In genomic region chr1:230012093-230012393, GRCh38 we compare ENCODE assay signal across 1 cellular context.
TF ChIP-seq lines count a peak whose summit lies in the region.

No MANE protein-coding gene starts in this region.

TF ChIP-seq in GM23338, 12 proteins besides CTCF, POLR2A, EP300 and RAD21 (continued from another document):
- TF ChIP-seq ZNF462 (CRISPR knock-in tag; IDR thresholded peaks at IDR 0.05) = no peak
